ENCODE assay signal across 8 cellular contexts in the genomic region with DNA sequence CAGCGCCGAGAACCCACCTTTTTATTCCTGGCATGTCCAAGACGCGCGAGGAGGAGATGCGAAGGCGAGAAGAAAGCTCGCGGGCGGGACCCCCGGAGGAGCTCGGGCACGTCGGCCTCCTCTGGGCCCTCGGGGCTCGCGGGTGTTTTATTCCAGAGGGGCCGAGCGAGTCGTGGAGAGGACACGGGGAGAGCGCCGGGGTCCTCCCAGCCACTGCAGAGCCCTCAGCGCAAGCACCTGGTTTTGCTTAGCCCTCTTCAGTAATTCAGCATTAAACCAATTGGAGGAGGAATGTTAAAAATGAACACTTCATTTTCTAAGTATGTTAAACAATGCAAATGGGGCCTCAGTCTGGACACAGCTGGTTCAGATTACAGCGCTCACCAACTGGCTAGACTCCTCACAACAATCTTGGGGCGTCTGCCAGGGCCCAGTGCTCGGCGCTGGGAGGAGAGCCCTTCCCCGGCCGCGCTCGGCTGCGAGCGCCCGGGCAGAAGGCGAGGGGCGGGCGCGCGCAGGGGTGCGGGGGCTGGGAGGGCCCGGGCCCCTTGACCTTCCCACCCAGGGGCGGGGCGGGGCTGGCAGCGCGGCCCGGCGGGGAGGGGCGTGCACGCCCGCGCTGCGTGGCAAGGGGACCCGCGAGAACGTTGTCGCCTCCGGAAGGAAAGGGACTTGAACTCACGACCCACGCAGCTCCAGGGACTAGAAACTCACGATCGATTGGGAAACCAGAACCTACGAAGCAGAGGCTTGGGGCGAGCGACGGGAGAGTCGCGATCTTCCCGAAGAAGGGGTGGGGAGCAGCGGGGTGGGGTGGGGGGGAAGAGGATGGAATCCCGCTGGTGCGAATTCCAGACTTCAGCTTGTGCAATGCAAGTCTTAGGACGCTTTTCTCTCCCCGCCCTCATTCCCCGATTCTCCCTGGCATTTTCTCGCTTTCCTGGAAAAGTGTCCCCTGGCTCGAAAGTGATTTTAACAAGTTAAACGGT. TPM values are rescaled to one million over a fixed set of nuclear protein-coding genes. Genes with fewer than 3 reads are reported as not detected.
DNase-seq lines count a peak whose midpoint lies in the region; ATAC-seq and TF ChIP-seq lines count a peak whose summit lies in the region.

Gene FBLN5 (minus strand): TSS at position 499 of the 989 bp plus-strand sequence. CDS start 465 bp downstream, at position 34.

- intact Hi-C loops in mucosa of descending colon (cut with DNase I, micrococcal nuclease), result no loop called here

- no peaks in the 10 kb centered on the region for H3K36me3 ChIP-seq in mucosa of descending colon (ENCODE audit: low read depth)

- peaks cover 7% of the 10 kb centered on the region for H3K4me1 ChIP-seq in mucosa of descending colon (ENCODE audit: low read depth)

- TF ChIP-seq CTCF in mucosa of descending colon (IDR thresholded peaks at IDR 0.05), result no peak

- no peaks in the 10 kb centered on the region for H3K9me3 ChIP-seq in mucosa of descending colon

- peak; percentile 27 for DNase-seq in A172 (ENCODE audit: low spot score)
- DNase-seq in HS-5 (ENCODE audit: low read depth), result peak; percentile 60
- DNase-seq in activated T-cell treated with anti-CD3 and anti-CD28 coated beads for 1 hour (ENCODE audit: low read depth), result peak; percentile 11
- DNase-seq in mucosa of descending colon, result peak; percentile 32 to 58 (median 51)
- peak; percentile 22 for DNase-seq in stimulated activated naive CD4-positive, alpha-beta T cell treated with Interleukin-2 at 50 U/mL for 16 hours (lab: John Stamatoyannopoulos, UW)
- DNase-seq in COR-L47 (lab: John Stamatoyannopoulos, UW), result no peak
- DNase-seq in NCI-H345 (lab: John Stamatoyannopoulos, UW), result no peak

- H3K4me3 ChIP-seq in mucosa of descending colon, result no peak within 1 kb of the TSS

- ATAC-seq in esophagus mucosa (peak; percentile 67), mucosa of descending colon (peak; percentile 80)

RNA-seq across cellular contexts. Expression of gene FBLN5, which starts in this region (rescaled TPM):
- total RNA-seq in A172 (2014; rRNA removed; shearing (Covaris generic)), result 2.6 and 8.6 TPM in 2 replicates
- total RNA-seq in esophagus mucosa (2.8 TPM), mucosa of descending colon (10 to 100 TPM in 2 of 3 donors, 1 to 10 TPM in 1; 6.1 to 56.7 (median 18.6) TPM)

Comparison
In these comparisons a context has a peak if more than half of its experiments do, and no peak if none do; other contexts are left out.
1. DNase-seq: peak in A172 (single experiment), HS-5 (single experiment), activated T-cell treated with anti-CD3 and anti-CD28 coated beads for 1 hour (single experiment), mucosa of descending colon (3 of 3) and stimulated activated naive CD4-positive, alpha-beta T cell treated with Interleukin-2 at 50 U/mL for 16 hours (single experiment); none in COR-L47 (single experiment) and NCI-H345 (single experiment).